In genomic region chr4:89110986-89111832, GRCh38 we compare ENCODE assay signal across 1 cellular context.
A peak's percentile ranks its signal among the peaks of the same experiment; 100 is the strongest.
TF ChIP-seq lines count a peak whose summit lies in the region.

TSS of gene TIGD2 (plus strand) at chr4:89111533. CDS start at chr4:89112975, 1,442 bp downstream.

TF ChIP-seq in HepG2, 621 proteins besides CTCF, POLR2A, EP300 and RAD21 (continued from another document and continues in another):
- TF ChIP-seq, protein P1, sequence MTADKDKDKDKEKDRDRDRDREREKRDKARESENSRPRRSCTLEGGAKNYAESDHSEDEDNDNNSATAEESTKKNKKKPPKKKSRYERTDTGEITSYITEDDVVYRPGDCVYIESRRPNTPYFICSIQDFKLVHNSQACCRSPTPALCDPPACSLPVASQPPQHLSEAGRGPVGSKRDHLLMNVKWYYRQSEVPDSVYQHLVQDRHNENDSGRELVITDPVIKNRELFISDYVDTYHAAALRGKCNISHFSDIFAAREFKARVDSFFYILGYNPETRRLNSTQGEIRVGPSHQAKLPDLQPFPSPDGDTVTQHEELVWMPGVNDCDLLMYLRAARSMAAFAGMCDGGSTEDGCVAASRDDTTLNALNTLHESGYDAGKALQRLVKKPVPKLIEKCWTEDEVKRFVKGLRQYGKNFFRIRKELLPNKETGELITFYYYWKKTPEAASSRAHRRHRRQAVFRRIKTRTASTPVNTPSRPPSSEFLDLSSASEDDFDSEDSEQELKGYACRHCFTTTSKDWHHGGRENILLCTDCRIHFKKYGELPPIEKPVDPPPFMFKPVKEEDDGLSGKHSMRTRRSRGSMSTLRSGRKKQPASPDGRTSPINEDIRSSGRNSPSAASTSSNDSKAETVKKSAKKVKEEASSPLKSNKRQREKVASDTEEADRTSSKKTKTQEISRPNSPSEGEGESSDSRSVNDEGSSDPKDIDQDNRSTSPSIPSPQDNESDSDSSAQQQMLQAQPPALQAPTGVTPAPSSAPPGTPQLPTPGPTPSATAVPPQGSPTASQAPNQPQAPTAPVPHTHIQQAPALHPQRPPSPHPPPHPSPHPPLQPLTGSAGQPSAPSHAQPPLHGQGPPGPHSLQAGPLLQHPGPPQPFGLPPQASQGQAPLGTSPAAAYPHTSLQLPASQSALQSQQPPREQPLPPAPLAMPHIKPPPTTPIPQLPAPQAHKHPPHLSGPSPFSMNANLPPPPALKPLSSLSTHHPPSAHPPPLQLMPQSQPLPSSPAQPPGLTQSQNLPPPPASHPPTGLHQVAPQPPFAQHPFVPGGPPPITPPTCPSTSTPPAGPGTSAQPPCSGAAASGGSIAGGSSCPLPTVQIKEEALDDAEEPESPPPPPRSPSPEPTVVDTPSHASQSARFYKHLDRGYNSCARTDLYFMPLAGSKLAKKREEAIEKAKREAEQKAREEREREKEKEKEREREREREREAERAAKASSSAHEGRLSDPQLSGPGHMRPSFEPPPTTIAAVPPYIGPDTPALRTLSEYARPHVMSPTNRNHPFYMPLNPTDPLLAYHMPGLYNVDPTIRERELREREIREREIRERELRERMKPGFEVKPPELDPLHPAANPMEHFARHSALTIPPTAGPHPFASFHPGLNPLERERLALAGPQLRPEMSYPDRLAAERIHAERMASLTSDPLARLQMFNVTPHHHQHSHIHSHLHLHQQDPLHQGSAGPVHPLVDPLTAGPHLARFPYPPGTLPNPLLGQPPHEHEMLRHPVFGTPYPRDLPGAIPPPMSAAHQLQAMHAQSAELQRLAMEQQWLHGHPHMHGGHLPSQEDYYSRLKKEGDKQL (CRISPR knock-in tag; IDR thresholded peaks at IDR 0.05; ENCODE audit: low read depth): peak; percentile 56; the same call in 1 of the 2 replicates
- TF ChIP-seq SRSF4 (IDR thresholded peaks at IDR 0.05; ENCODE audit: low read depth, low read length, poor library complexity, severe bottlenecking) (no peak), ZNF710 (CRISPR knock-in tag; IDR thresholded peaks at IDR 0.05; ENCODE audit: borderline replicate concordance) (no peak; the same call in 1 of the 2 replicates), ZHX2 (IDR thresholded peaks at IDR 0.05; ENCODE audit: low read depth) (no peak), ZHX2 (CRISPR knock-in tag; IDR thresholded peaks at IDR 0.05; ENCODE audit: borderline replicate concordance) (0 out of 2 replicates have a peak, but pooled peaks have one; percentile 28), KDM4B (CRISPR knock-in tag; IDR thresholded peaks at IDR 0.05) (peak; percentile 39; the same call in 1 of the 2 replicates), ZNF772 (CRISPR knock-in tag; IDR thresholded peaks at IDR 0.05) (0 out of 2 replicates have a peak, but pooled peaks have one; percentile 35), ZNF484 (CRISPR knock-in tag; IDR thresholded peaks at IDR 0.05; ENCODE audit: borderline replicate concordance, low read depth) (no peak), SNAPC2 (CRISPR knock-in tag; IDR thresholded peaks at IDR 0.05) (0 out of 2 replicates have a peak, but pooled peaks have one; percentile 25), ZNF20 (CRISPR knock-in tag; IDR thresholded peaks at IDR 0.05) (no peak), GATAD2A (CRISPR knock-in tag; IDR thresholded peaks at IDR 0.05) (peak; percentile 56), ZNF616 (CRISPR knock-in tag; IDR thresholded peaks at IDR 0.05; ENCODE audit: low read depth) (peak; percentile 95), RBM39 (IDR thresholded peaks at IDR 0.05; ENCODE audit: low read depth, low read length, poor library complexity, severe bottlenecking) (peak; percentile 89), ZNF343 (CRISPR knock-in tag; IDR thresholded peaks at IDR 0.05) (no peak), NFYB (CRISPR knock-in tag; IDR thresholded peaks at IDR 0.05) (no peak), MBNL3 (CRISPR knock-in tag; conservative IDR thresholded peaks at IDR 0.05) (no peak), EEA1 (CRISPR knock-in tag; IDR thresholded peaks at IDR 0.05; ENCODE audit: borderline replicate concordance) (peak; percentile 89), BRCA1 (CRISPR knock-in tag; IDR thresholded peaks at IDR 0.05) (no peak), RFXAP (CRISPR knock-in tag; IDR thresholded peaks at IDR 0.05; ENCODE audit: borderline replicate concordance) (peak; percentile 22; the same call in 1 of the 2 replicates), SNAI1 (CRISPR knock-in tag; IDR thresholded peaks at IDR 0.05; ENCODE audit: borderline replicate concordance) (no peak), TCF7 (IDR thresholded peaks at IDR 0.05; ENCODE audit: low read depth) (no peak), THRA (CRISPR knock-in tag; IDR thresholded peaks at IDR 0.05; ENCODE audit: borderline replicate concordance) (peak; percentile 71; the same call in 1 of the 2 replicates), SOX5 (CRISPR knock-in tag; IDR thresholded peaks at IDR 0.05; ENCODE audit: borderline replicate concordance) (no peak), DNMT3B (CRISPR knock-in tag; conservative IDR thresholded peaks at IDR 0.05) (0 out of 2 replicates have a peak, but pooled peaks have one; percentile 19), PITX1 (CRISPR knock-in tag; IDR thresholded peaks at IDR 0.05) (peak; percentile 98), ZNF513 (CRISPR knock-in tag; conservative IDR thresholded peaks at IDR 0.05) (no peak), CC2D1A (CRISPR knock-in tag; IDR thresholded peaks at IDR 0.05) (no peak), SIN3B (IDR thresholded peaks at IDR 0.05; ENCODE audit: low read length) (no peak), MXI1 (IDR thresholded peaks at IDR 0.05; ENCODE audit: borderline replicate concordance, low read depth, low read length) (no peak; the same call in 2 of the 3 replicates), ZNF543 (CRISPR knock-in tag; IDR thresholded peaks at IDR 0.05) (0 out of 2 replicates have a peak, but pooled peaks have one; percentile 29), CCDC6 (CRISPR knock-in tag; IDR thresholded peaks at IDR 0.05) (peak; percentile 91)
- TF ChIP-seq, protein P2, sequence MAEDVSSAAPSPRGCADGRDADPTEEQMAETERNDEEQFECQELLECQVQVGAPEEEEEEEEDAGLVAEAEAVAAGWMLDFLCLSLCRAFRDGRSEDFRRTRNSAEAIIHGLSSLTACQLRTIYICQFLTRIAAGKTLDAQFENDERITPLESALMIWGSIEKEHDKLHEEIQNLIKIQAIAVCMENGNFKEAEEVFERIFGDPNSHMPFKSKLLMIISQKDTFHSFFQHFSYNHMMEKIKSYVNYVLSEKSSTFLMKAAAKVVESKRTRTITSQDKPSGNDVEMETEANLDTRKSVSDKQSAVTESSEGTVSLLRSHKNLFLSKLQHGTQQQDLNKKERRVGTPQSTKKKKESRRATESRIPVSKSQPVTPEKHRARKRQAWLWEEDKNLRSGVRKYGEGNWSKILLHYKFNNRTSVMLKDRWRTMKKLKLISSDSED (CRISPR knock-in tag; IDR thresholded peaks at IDR 0.05): peak; percentile 31; the same call in 1 of the 2 replicates
- TF ChIP-seq, protein P3, sequence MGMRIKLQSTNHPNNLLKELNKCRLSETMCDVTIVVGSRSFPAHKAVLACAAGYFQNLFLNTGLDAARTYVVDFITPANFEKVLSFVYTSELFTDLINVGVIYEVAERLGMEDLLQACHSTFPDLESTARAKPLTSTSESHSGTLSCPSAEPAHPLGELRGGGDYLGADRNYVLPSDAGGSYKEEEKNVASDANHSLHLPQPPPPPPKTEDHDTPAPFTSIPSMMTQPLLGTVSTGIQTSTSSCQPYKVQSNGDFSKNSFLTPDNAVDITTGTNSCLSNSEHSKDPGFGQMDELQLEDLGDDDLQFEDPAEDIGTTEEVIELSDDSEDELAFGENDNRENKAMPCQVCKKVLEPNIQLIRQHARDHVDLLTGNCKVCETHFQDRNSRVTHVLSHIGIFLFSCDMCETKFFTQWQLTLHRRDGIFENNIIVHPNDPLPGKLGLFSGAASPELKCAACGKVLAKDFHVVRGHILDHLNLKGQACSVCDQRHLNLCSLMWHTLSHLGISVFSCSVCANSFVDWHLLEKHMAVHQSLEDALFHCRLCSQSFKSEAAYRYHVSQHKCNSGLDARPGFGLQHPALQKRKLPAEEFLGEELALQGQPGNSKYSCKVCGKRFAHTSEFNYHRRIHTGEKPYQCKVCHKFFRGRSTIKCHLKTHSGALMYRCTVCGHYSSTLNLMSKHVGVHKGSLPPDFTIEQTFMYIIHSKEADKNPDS (CRISPR knock-in tag; IDR thresholded peaks at IDR 0.05): no peak
- TF ChIP-seq, protein P4, sequence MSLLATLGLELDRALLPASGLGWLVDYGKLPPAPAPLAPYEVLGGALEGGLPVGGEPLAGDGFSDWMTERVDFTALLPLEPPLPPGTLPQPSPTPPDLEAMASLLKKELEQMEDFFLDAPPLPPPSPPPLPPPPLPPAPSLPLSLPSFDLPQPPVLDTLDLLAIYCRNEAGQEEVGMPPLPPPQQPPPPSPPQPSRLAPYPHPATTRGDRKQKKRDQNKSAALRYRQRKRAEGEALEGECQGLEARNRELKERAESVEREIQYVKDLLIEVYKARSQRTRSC (CRISPR knock-in tag; IDR thresholded peaks at IDR 0.05; ENCODE audit: low read depth): no peak
- TF ChIP-seq, protein P5, sequence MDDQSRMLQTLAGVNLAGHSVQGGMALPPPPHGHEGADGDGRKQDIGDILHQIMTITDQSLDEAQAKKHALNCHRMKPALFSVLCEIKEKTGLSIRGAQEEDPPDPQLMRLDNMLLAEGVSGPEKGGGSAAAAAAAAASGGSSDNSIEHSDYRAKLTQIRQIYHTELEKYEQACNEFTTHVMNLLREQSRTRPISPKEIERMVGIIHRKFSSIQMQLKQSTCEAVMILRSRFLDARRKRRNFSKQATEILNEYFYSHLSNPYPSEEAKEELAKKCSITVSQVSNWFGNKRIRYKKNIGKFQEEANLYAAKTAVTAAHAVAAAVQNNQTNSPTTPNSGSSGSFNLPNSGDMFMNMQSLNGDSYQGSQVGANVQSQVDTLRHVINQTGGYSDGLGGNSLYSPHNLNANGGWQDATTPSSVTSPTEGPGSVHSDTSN (CRISPR knock-in tag; IDR thresholded peaks at IDR 0.05; ENCODE audit: borderline replicate concordance): no peak
